Comparison of ENCODE assay signal across 1 cellular context in the genomic region with DNA sequence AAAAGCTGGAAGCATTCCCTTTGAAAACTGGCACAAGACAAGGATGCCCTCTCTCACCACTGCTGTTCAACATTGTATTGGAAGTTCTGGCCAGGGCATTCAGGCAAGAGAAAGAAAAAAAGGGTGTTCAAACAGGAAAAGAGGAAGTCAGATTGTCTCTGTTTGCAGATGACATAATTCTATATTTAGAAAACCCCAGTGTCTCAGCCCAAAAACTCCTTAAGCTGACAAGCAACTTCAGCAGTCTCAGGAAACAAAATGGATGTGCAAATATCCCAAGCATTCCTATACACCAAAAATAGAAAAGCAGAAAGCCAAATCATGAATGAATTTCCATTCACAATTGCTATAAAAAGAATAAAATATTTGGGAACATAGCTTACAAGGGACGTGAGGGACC.
A peak's percentile ranks its signal among the peaks of the same experiment; 100 is the strongest.
TF ChIP-seq lines count a peak whose summit lies in the region.

No MANE protein-coding gene starts in this region.

TF ChIP-seq in GM12878, 131 proteins besides CTCF, POLR2A, EP300 and RAD21 (continued from another document):
- TF ChIP-seq, protein P1, sequence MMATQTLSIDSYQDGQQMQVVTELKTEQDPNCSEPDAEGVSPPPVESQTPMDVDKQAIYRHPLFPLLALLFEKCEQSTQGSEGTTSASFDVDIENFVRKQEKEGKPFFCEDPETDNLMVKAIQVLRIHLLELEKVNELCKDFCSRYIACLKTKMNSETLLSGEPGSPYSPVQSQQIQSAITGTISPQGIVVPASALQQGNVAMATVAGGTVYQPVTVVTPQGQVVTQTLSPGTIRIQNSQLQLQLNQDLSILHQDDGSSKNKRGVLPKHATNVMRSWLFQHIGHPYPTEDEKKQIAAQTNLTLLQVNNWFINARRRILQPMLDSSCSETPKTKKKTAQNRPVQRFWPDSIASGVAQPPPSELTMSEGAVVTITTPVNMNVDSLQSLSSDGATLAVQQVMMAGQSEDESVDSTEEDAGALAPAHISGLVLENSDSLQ (IDR thresholded peaks at IDR 0.05): no peak
- TF ChIP-seq MTA2 (IDR thresholded peaks at IDR 0.05; ENCODE audit: low read depth): no peak
- no peak for TF ChIP-seq BMI1 (IDR thresholded peaks at IDR 0.05; ENCODE audit: borderline replicate concordance)
- peak; percentile 71 for TF ChIP-seq SPI1 (IDR thresholded peaks at IDR 0.05; ENCODE audit: borderline replicate concordance, insufficient read depth, low read depth, low read length)
- TF ChIP-seq, protein P2, sequence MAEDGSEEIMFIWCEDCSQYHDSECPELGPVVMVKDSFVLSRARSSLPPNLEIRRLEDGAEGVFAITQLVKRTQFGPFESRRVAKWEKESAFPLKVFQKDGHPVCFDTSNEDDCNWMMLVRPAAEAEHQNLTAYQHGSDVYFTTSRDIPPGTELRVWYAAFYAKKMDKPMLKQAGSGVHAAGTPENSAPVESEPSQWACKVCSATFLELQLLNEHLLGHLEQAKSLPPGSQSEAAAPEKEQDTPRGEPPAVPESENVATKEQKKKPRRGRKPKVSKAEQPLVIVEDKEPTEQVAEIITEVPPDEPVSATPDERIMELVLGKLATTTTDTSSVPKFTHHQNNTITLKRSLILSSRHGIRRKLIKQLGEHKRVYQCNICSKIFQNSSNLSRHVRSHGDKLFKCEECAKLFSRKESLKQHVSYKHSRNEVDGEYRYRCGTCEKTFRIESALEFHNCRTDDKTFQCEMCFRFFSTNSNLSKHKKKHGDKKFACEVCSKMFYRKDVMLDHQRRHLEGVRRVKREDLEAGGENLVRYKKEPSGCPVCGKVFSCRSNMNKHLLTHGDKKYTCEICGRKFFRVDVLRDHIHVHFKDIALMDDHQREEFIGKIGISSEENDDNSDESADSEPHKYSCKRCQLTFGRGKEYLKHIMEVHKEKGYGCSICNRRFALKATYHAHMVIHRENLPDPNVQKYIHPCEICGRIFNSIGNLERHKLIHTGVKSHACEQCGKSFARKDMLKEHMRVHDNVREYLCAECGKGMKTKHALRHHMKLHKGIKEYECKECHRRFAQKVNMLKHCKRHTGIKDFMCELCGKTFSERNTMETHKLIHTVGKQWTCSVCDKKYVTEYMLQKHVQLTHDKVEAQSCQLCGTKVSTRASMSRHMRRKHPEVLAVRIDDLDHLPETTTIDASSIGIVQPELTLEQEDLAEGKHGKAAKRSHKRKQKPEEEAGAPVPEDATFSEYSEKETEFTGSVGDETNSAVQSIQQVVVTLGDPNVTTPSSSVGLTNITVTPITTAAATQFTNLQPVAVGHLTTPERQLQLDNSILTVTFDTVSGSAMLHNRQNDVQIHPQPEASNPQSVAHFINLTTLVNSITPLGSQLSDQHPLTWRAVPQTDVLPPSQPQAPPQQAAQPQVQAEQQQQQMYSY (CRISPR knock-in tag; IDR thresholded peaks at IDR 0.05): no peak
- TF ChIP-seq TBL1XR1 (IDR thresholded peaks at IDR 0.05; ENCODE audit: low read depth, low read length): no peak
- TF ChIP-seq, protein P3, sequence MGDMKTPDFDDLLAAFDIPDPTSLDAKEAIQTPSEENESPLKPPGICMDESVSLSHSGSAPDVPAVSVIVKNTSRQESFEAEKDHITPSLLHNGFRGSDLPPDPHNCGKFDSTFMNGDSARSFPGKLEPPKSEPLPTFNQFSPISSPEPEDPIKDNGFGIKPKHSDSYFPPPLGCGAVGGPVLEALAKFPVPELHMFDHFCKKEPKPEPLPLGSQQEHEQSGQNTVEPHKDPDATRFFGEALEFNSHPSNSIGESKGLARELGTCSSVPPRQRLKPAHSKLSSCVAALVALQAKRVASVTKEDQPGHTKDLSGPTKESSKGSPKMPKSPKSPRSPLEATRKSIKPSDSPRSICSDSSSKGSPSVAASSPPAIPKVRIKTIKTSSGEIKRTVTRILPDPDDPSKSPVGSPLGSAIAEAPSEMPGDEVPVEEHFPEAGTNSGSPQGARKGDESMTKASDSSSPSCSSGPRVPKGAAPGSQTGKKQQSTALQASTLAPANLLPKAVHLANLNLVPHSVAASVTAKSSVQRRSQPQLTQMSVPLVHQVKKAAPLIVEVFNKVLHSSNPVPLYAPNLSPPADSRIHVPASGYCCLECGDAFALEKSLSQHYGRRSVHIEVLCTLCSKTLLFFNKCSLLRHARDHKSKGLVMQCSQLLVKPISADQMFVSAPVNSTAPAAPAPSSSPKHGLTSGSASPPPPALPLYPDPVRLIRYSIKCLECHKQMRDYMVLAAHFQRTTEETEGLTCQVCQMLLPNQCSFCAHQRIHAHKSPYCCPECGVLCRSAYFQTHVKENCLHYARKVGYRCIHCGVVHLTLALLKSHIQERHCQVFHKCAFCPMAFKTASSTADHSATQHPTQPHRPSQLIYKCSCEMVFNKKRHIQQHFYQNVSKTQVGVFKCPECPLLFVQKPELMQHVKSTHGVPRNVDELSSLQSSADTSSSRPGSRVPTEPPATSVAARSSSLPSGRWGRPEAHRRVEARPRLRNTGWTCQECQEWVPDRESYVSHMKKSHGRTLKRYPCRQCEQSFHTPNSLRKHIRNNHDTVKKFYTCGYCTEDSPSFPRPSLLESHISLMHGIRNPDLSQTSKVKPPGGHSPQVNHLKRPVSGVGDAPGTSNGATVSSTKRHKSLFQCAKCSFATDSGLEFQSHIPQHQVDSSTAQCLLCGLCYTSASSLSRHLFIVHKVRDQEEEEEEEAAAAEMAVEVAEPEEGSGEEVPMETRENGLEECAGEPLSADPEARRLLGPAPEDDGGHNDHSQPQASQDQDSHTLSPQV (IDR thresholded peaks at IDR 0.05): no peak
- no peak for TF ChIP-seq FOXM1 (IDR thresholded peaks at IDR 0.05; ENCODE audit: low read depth, low read length)
- no peak for TF ChIP-seq RUNX3 (IDR thresholded peaks at IDR 0.05; ENCODE audit: low read length)
TF ChIP-seq in GM12878: peak in this region for 2.
